ENCODE assay signal across 1 cellular context in the genomic region with DNA sequence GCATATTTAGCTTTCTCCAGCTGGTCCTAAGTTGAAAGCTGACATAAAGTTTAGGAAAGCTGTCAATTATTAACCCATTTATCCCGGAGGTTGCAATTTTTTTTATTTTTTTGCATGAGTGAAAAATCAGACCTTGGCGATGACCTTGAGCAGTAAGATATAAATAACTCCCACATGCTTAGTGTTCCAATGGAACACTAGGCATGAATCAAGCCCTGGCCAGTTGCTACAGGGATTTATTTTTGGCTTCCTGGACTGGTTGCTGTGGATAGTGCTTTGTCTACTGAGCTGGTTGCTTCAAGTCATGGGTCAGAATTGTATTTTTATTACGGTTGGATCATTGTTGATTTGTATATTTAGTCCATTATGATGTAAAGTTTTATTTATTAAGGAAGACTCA.
TF ChIP-seq lines count a peak whose summit lies in the region.

No MANE protein-coding gene starts in this region.

TF ChIP-seq in SK-N-SH treated with all-trans-retinoic acid at 6 μM for 48 hours, 23 proteins besides CTCF, POLR2A, EP300 and RAD21 (continued from another document):
- TF ChIP-seq, protein P1, sequence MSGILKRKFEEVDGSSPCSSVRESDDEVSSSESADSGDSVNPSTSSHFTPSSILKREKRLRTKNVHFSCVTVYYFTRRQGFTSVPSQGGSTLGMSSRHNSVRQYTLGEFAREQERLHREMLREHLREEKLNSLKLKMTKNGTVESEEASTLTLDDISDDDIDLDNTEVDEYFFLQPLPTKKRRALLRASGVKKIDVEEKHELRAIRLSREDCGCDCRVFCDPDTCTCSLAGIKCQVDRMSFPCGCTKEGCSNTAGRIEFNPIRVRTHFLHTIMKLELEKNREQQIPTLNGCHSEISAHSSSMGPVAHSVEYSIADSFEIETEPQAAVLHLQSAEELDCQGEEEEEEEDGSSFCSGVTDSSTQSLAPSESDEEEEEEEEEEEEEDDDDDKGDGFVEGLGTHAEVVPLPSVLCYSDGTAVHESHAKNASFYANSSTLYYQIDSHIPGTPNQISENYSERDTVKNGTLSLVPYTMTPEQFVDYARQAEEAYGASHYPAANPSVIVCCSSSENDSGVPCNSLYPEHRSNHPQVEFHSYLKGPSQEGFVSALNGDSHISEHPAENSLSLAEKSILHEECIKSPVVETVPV (CRISPR knock-in tag; IDR thresholded peaks at IDR 0.05): no peak
- TF ChIP-seq ZNF8 (CRISPR knock-in tag; IDR thresholded peaks at IDR 0.05): no peak
